In genomic region chr4:94516999-94517398, GRCh38 we compare ENCODE assay signal across 1 cellular context.
TF ChIP-seq lines count a peak whose summit lies in the region.

No MANE protein-coding gene starts in this region.

TF ChIP-seq in K562, 482 proteins besides CTCF, POLR2A, EP300 and RAD21 (continued from another document):
- TF ChIP-seq MAFF (IDR thresholded peaks at IDR 0.05; ENCODE audit: low read length) (0 out of 2 replicates have a peak, but pooled peaks have one; percentile 1), ZNF76 (CRISPR knock-in tag; IDR thresholded peaks at IDR 0.05; ENCODE audit: borderline replicate concordance) (no peak), SIRT6 (IDR thresholded peaks at IDR 0.05; ENCODE audit: low read depth, low read length) (no peak)
